Comparison of ENCODE assay signal across 11 cellular contexts in the genomic region with DNA sequence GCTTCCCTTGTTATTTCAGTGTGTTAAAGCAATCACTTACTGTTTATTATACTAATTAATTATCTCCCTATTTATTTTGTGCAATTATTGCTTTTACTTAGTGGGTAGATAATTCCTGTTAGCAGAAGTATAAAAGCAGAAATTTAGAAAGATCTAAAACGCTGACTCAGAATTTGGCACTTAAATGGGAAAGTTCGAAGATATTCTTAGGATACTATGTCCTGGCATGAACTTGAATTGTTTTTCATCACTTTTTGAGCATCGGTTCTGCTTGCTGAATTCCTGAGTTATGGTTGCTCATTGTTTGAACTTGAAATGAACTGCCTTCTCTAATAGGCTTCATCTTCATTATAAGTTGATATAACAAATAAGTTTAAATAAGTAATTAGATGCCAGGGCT.
DNase-seq lines count a peak whose midpoint lies in the region; TF ChIP-seq lines count a peak whose summit lies in the region.
"Had no signal": no experiment of that assay in that cellular context is flagged by ENCODE, and none has a peak within 500 bp of the region (broad histone marks: within the 10 kb centered on the region; RNA-seq: fewer than 3 reads in every experiment).

No MANE protein-coding gene starts in this region.

- no peaks in the 10 kb centered on the region for H3K9me3 ChIP-seq in adipocyte (ENCODE audit: control insufficient read depth, low read length)
- H3K9me3 ChIP-seq: BE2C, HAP-1 had no signal

- TF ChIP-seq CTCF in AG10803 (conservative IDR thresholded peaks at IDR 0.05; ENCODE audit: low read length) (no peak), fibroblast of mammary gland (conservative IDR thresholded peaks at IDR 0.05; ENCODE audit: control insufficient read depth, insufficient read depth, low read depth, low read length) (no peak)

- H3K4me1 ChIP-seq in adipocyte (ENCODE audit: control insufficient read depth, insufficient read depth, low read length) = peaks cover 13% of the 10 kb centered on the region
- H3K4me1 ChIP-seq: HAP-1 had no signal

- H3K4me3 ChIP-seq in AG10803 (ENCODE audit: low read length) (no peak overlapping the region), adipocyte (ENCODE audit: low read length) (peak overlapping the region; percentile 35), fibroblast of mammary gland (ENCODE audit: control insufficient read depth, low read depth, low read length) (no peak overlapping the region)
- H3K4me3 ChIP-seq: HAP-1 had no signal

- H3K36me3 ChIP-seq in adipocyte (ENCODE audit: control insufficient read depth, insufficient read depth, low read length, severe bottlenecking) = no peaks in the 10 kb centered on the region
- H3K36me3 ChIP-seq: BE2C, HAP-1 had no signal

- no peaks in the 10 kb centered on the region for H3K27me3 ChIP-seq in adipocyte (replicated peaks; ENCODE audit: control insufficient read depth, insufficient read depth, low read length)
- H3K27me3 ChIP-seq: BE2C had no signal

- H3K9ac ChIP-seq in adipocyte (ENCODE audit: low read length) = no peak overlapping the region

- DNase-seq in AG10803 (ENCODE audit: low read depth) (peak; percentile 1), adipocyte (ENCODE audit: low read depth) (no peak), fibroblast of mammary gland (ENCODE audit: low read depth) (peak; percentile 12), stromal cell of bone marrow (ENCODE audit: low read depth) (peak; percentile 22), NCI-H187 (lab: John Stamatoyannopoulos, UW) (no peak), iPS-NIHi7 (ENCODE audit: extremely low spot score) (no peak)
- no peak for DNase-seq in activated CD4-positive, alpha-beta T cell treated with anti-CD3 and anti-CD28 coated beads for 1 hour
- DNase-seq: CD4-positive, alpha-beta memory T cell; DMS79 had no signal

Comparison
In these comparisons a context has a peak if more than half of its experiments do, and no peak if none do; other contexts are left out.
1. DNase-seq: peak in AG10803 (single experiment), fibroblast of mammary gland (single experiment) and stromal cell of bone marrow (single experiment); none in adipocyte (single experiment), NCI-H187 (0 of 2), iPS-NIHi7 (single experiment) and activated CD4-positive, alpha-beta T cell treated with anti-CD3 and anti-CD28 coated beads for 1 hour (single experiment).